In genomic region chr5:2903451-2904395, GRCh38 we compare ENCODE assay signal across 23 cellular contexts.
"Had no signal": no experiment of that assay in that cellular context is flagged by ENCODE, and none has a peak within 500 bp of the region (broad histone marks: within the 10 kb centered on the region; RNA-seq: fewer than 3 reads in every experiment).

No MANE protein-coding gene starts in this region.

- H3K27me3 ChIP-seq: brain microvascular endothelial cell, cardiac muscle cell, Peyer's patch, SJCRH30 had no signal

- H3K27ac Mint-ChIP-seq: activated CD4-positive, alpha-beta T cell treated with anti-CD3 and anti-CD28 coated beads for 36 hours; activated CD8-positive, alpha-beta memory T cell treated with anti-CD3 and anti-CD28 coated beads, Interleukin-2, amount 10 ng/mL, durations not matched to agents 7 days and 5 days; activated naive CD4-positive, alpha-beta T cell treated with anti-CD3 and anti-CD28 coated beads, Interleukin-2, amount 10 ng/mL, durations not matched to agents 7 days and 5 days; activated naive CD8-positive, alpha-beta T cell treated with anti-CD3 and anti-CD28 coated beads for 36 hours; activated T-helper 17 cell treated with anti-CD3 and anti-CD28 coated beads, Interleukin-2, amount 50 U/mL, for 72 hours had no signal

- H3K27me3 Mint-ChIP-seq: activated CD4-positive, alpha-beta T cell treated with anti-CD3 and anti-CD28 coated beads for 36 hours; activated CD8-positive, alpha-beta memory T cell treated with anti-CD3 and anti-CD28 coated beads, Interleukin-2, amount 10 ng/mL, durations not matched to agents 7 days and 5 days; activated naive CD4-positive, alpha-beta T cell treated with anti-CD3 and anti-CD28 coated beads, Interleukin-2, amount 10 ng/mL, durations not matched to agents 7 days and 5 days; activated naive CD8-positive, alpha-beta T cell treated with anti-CD3 and anti-CD28 coated beads for 36 hours; activated T-helper 17 cell treated with anti-CD3 and anti-CD28 coated beads, Interleukin-2, amount 50 U/mL, for 72 hours had no signal

- H3K36me3 ChIP-seq: brain microvascular endothelial cell, cardiac muscle cell, Peyer's patch, SJCRH30 had no signal

- ATAC-seq: activated CD4-positive, alpha-beta T cell treated with anti-CD3 and anti-CD28 coated beads for 36 hours; activated CD8-positive, alpha-beta memory T cell treated with anti-CD3 and anti-CD28 coated beads, Interleukin-2, amount 10 ng/mL, durations not matched to agents 7 days and 5 days; activated T-cell treated with anti-CD3 and anti-CD28 coated beads, Interleukin-2, amount 50 U/mL, for 4 hours; activated T-helper 17 cell treated with anti-CD3 and anti-CD28 coated beads, Interleukin-2, amount 50 U/mL, for 72 hours had no signal

- DNase-seq: activated CD4-positive, alpha-beta T cell treated with anti-CD3 and anti-CD28 coated beads for 36 hours; activated CD4-positive, alpha-beta T cell treated with anti-CD3 and anti-CD28 coated beads, Interleukin-2, amount 50 U/mL, for 4 hours; activated CD4-positive, CD25-positive, alpha-beta regulatory T cell; activated CD8-positive, alpha-beta memory T cell treated with anti-CD3 and anti-CD28 coated beads, Interleukin-2, amount 10 ng/mL, durations not matched to agents 7 days and 5 days; activated gamma-delta T cell treated with Interleukin-2 at 50 U/mL for 16 hours; activated naive CD4-positive, alpha-beta T cell treated with anti-CD3 and anti-CD28 coated beads, Interleukin-2, amount 10 ng/mL, durations not matched to agents 7 days and 5 days; activated naive CD8-positive, alpha-beta T cell treated with anti-CD3 and anti-CD28 coated beads for 36 hours; activated T-cell treated with anti-CD3 and anti-CD28 coated beads, Interleukin-2, amount 50 U/mL, for 4 hours; brain microvascular endothelial cell; MM.1S; NCI-H1105; NCI-H1436; NCI-H187; NCI-H2081; NCI-H446; NCI-H524; Peyer's patch; Right ventricle myocardium superior; SJCRH30; SK-N-SH; T-helper 1 cell had no signal

- H3K4me1 Mint-ChIP-seq: activated CD4-positive, alpha-beta T cell treated with anti-CD3 and anti-CD28 coated beads for 36 hours; activated CD8-positive, alpha-beta memory T cell treated with anti-CD3 and anti-CD28 coated beads, Interleukin-2, amount 10 ng/mL, durations not matched to agents 7 days and 5 days; activated naive CD4-positive, alpha-beta T cell treated with anti-CD3 and anti-CD28 coated beads, Interleukin-2, amount 10 ng/mL, durations not matched to agents 7 days and 5 days; activated naive CD8-positive, alpha-beta T cell treated with anti-CD3 and anti-CD28 coated beads for 36 hours; activated T-helper 17 cell treated with anti-CD3 and anti-CD28 coated beads, Interleukin-2, amount 50 U/mL, for 72 hours had no signal

- H3K36me3 Mint-ChIP-seq: activated CD8-positive, alpha-beta memory T cell treated with anti-CD3 and anti-CD28 coated beads, Interleukin-2, amount 10 ng/mL, durations not matched to agents 7 days and 5 days; activated naive CD4-positive, alpha-beta T cell treated with anti-CD3 and anti-CD28 coated beads, Interleukin-2, amount 10 ng/mL, durations not matched to agents 7 days and 5 days; activated naive CD8-positive, alpha-beta T cell treated with anti-CD3 and anti-CD28 coated beads for 36 hours had no signal

- H3K4me3 ChIP-seq: cardiac muscle cell, Peyer's patch, SJCRH30 had no signal

- H3K4me3 Mint-ChIP-seq: activated CD4-positive, alpha-beta T cell treated with anti-CD3 and anti-CD28 coated beads for 36 hours; activated CD8-positive, alpha-beta memory T cell treated with anti-CD3 and anti-CD28 coated beads, Interleukin-2, amount 10 ng/mL, durations not matched to agents 7 days and 5 days; activated naive CD4-positive, alpha-beta T cell treated with anti-CD3 and anti-CD28 coated beads, Interleukin-2, amount 10 ng/mL, durations not matched to agents 7 days and 5 days; activated naive CD8-positive, alpha-beta T cell treated with anti-CD3 and anti-CD28 coated beads for 36 hours; activated T-cell treated with anti-CD3 and anti-CD28 coated beads, Interleukin-2, amount 50 U/mL, for 4 hours; activated T-helper 17 cell treated with anti-CD3 and anti-CD28 coated beads, Interleukin-2, amount 50 U/mL, for 72 hours had no signal

- H3K9me3 Mint-ChIP-seq: activated naive CD8-positive, alpha-beta T cell treated with anti-CD3 and anti-CD28 coated beads for 36 hours had no signal
